ENCODE assay signal across 13 cellular contexts in genomic region chr15:100653608-100654007, GRCh38. TPM values are rescaled to one million over a fixed set of nuclear protein-coding genes. Genes with fewer than 3 reads are reported as not detected.
DNase-seq lines count a peak whose midpoint lies in the region; ATAC-seq and TF ChIP-seq lines count a peak whose summit lies in the region.
"Had no signal": no experiment of that assay in that cellular context is flagged by ENCODE, and none has a peak within 500 bp of the region (broad histone marks: within the 10 kb centered on the region; RNA-seq: fewer than 3 reads in every experiment).

No MANE protein-coding gene starts in this region.

- intact Hi-C loops in left ventricle myocardium superior (cut with micrococcal nuclease): no loop called here

- no peak overlapping the region for H3K4me3 Mint-ChIP-seq in activated T-cell treated with anti-CD3 and anti-CD28 coated beads, Interleukin-2, amount 50 U/mL, for 72 hours
- H3K4me3 Mint-ChIP-seq in activated T-cell treated with anti-CD3 and anti-CD28 coated beads, Interleukin-2, amount 50 U/mL, for 4 hours: no peak overlapping the region
- no peak overlapping the region for H3K4me3 Mint-ChIP-seq in chondrocyte (ENCODE audit: unreplicated experiment)
- H3K4me3 Mint-ChIP-seq in stimulated activated naive B cell treated with anti-CD40 and anti-IgM and Interleukin-4, amounts not matched to agents 10 μg/mL and 1 μg/mL and 100 μg/mL, for 72 hours: no peak overlapping the region
- H3K4me3 Mint-ChIP-seq: GM23338, IgD-negative memory B cell had no signal

- no peaks in the 10 kb centered on the region for H3K9me3 Mint-ChIP-seq in activated T-cell treated with anti-CD3 and anti-CD28 coated beads, Interleukin-2, amount 50 U/mL, for 72 hours
- no peaks in the 10 kb centered on the region for H3K9me3 Mint-ChIP-seq in activated T-cell treated with anti-CD3 and anti-CD28 coated beads, Interleukin-2, amount 50 U/mL, for 4 hours
- no peaks in the 10 kb centered on the region for H3K9me3 Mint-ChIP-seq in chondrocyte (ENCODE audit: low read depth)
- no peaks in the 10 kb centered on the region for H3K9me3 Mint-ChIP-seq in stimulated activated naive B cell treated with anti-CD40 and anti-IgM and Interleukin-4, amounts not matched to agents 10 μg/mL and 1 μg/mL and 100 μg/mL, for 72 hours
- H3K9me3 Mint-ChIP-seq: GM23338, IgD-negative memory B cell had no signal

- peak overlapping the region; percentile 7 for H3K27ac Mint-ChIP-seq in activated T-cell treated with anti-CD3 and anti-CD28 coated beads, Interleukin-2, amount 50 U/mL, for 72 hours
- H3K27ac Mint-ChIP-seq in chondrocyte (ENCODE audit: unreplicated experiment): peak overlapping the region; percentile 37
- H3K27ac Mint-ChIP-seq in stimulated activated naive B cell treated with anti-CD40 and anti-IgM and Interleukin-4, amounts not matched to agents 10 μg/mL and 1 μg/mL and 100 μg/mL, for 72 hours: peak overlapping the region; percentile 42
- H3K27ac Mint-ChIP-seq: GM23338 had no signal

- TF ChIP-seq CTCF in chondrocyte (IDR thresholded peaks at IDR 0.05): no peak

- no peaks in the 10 kb centered on the region for H3K4me1 Mint-ChIP-seq in activated T-cell treated with anti-CD3 and anti-CD28 coated beads, Interleukin-2, amount 50 U/mL, for 72 hours (ENCODE audit: low read depth)
- H3K4me1 Mint-ChIP-seq in activated T-cell treated with anti-CD3 and anti-CD28 coated beads, Interleukin-2, amount 50 U/mL, for 4 hours (ENCODE audit: low read depth): no peaks in the 10 kb centered on the region
- H3K4me1 Mint-ChIP-seq in chondrocyte (ENCODE audit: low read depth): peaks cover 17% of the 10 kb centered on the region
- peaks cover 8 to 9% of the 10 kb centered on the region in 2 donors for H3K4me1 Mint-ChIP-seq in stimulated activated naive B cell treated with anti-CD40 and anti-IgM and Interleukin-4, amounts not matched to agents 10 μg/mL and 1 μg/mL and 100 μg/mL, for 72 hours

- peaks cover 0 to 3% of the 10 kb centered on the region in 2 donors for H3K36me3 Mint-ChIP-seq in activated T-cell treated with anti-CD3 and anti-CD28 coated beads, Interleukin-2, amount 50 U/mL, for 72 hours (ENCODE audit: insufficient read depth in 2 of 2)
- peaks cover 4% of the 10 kb centered on the region for H3K36me3 Mint-ChIP-seq in activated T-cell treated with anti-CD3 and anti-CD28 coated beads, Interleukin-2, amount 50 U/mL, for 4 hours (ENCODE audit: insufficient read depth)
- H3K36me3 Mint-ChIP-seq in chondrocyte (ENCODE audit: low read depth): peaks cover 2% of the 10 kb centered on the region
- peaks cover 10 to 14% of the 10 kb centered on the region in 2 donors for H3K36me3 Mint-ChIP-seq in stimulated activated naive B cell treated with anti-CD40 and anti-IgM and Interleukin-4, amounts not matched to agents 10 μg/mL and 1 μg/mL and 100 μg/mL, for 72 hours

- no peak for ATAC-seq in activated T-cell treated with anti-CD3 and anti-CD28 coated beads, Interleukin-2, amount 50 U/mL, for 72 hours (replicated peaks in 1 of 2)
- ATAC-seq in activated T-cell treated with anti-CD3 and anti-CD28 coated beads, Interleukin-2, amount 50 U/mL, for 4 hours: no peak
- ATAC-seq in left ventricle myocardium superior: peak; percentile 51
- ATAC-seq in stimulated activated naive B cell treated with anti-CD40 and anti-IgM and Interleukin-4, amounts not matched to agents 10 μg/mL and 1 μg/mL and 100 μg/mL, for 72 hours (replicated peaks): no peak
- ATAC-seq: GM23338 had no signal

- DNase-seq in activated T-cell treated with anti-CD3 and anti-CD28 coated beads, Interleukin-2, amount 50 U/mL, for 72 hours: no peak
- DNase-seq in activated T-cell treated with anti-CD3 and anti-CD28 coated beads, Interleukin-2, amount 50 U/mL, for 4 hours: no peak
- DNase-seq in chondrocyte (ENCODE audit: low spot score) (no peak), left ventricle myocardium superior (no peak), COLO829 (ENCODE audit: low spot score) (no peak), iPS-NIHi7 (ENCODE audit: extremely low spot score) (no peak)
- DNase-seq in stimulated activated naive B cell treated with anti-CD40 and anti-IgM and Interleukin-4, amounts not matched to agents 10 μg/mL and 1 μg/mL and 100 μg/mL, for 72 hours: no peak
- DNase-seq: AML-193, Calu3, DMS79, H7 had no signal

- no peaks in the 10 kb centered on the region for H3K27me3 Mint-ChIP-seq in activated T-cell treated with anti-CD3 and anti-CD28 coated beads, Interleukin-2, amount 50 U/mL, for 72 hours (ENCODE audit: low read depth)
- H3K27me3 Mint-ChIP-seq in activated T-cell treated with anti-CD3 and anti-CD28 coated beads, Interleukin-2, amount 50 U/mL, for 4 hours (ENCODE audit: low read depth): no peaks in the 10 kb centered on the region
- no peaks in the 10 kb centered on the region for H3K27me3 Mint-ChIP-seq in chondrocyte (ENCODE audit: low read depth)
- no peaks in the 10 kb centered on the region for H3K27me3 Mint-ChIP-seq in stimulated activated naive B cell treated with anti-CD40 and anti-IgM and Interleukin-4, amounts not matched to agents 10 μg/mL and 1 μg/mL and 100 μg/mL, for 72 hours
- H3K27me3 Mint-ChIP-seq: IgD-negative memory B cell had no signal

RNA-seq across cellular contexts. Expression of gene ASB7, which starts 51.2 kb away (rescaled TPM):
- 10 to 100 TPM; 35.7 TPM for total RNA-seq in activated T-cell treated with anti-CD3 and anti-CD28 coated beads, Interleukin-2, amount 50 U/mL, for 72 hours
- 10 to 100 TPM; 12.1 to 16.0 (median 15.5) TPM for total RNA-seq in activated T-cell treated with anti-CD3 and anti-CD28 coated beads, Interleukin-2, amount 50 U/mL, for 4 hours
- 10.8 to 13.1 TPM (median 12.2 TPM) in 3 replicates for total RNA-seq in chondrocyte
- total RNA-seq in left ventricle myocardium superior: 6.8 TPM

RNA-seq across cellular contexts. Expression of gene LINS1, which starts 51.6 kb away (rescaled TPM):
- total RNA-seq in activated T-cell treated with anti-CD3 and anti-CD28 coated beads, Interleukin-2, amount 50 U/mL, for 72 hours: 10 to 100 TPM; 41.6 to 51.2 TPM
- 10 to 100 TPM; 47.9 to 56.7 (median 51.9) TPM for total RNA-seq in activated T-cell treated with anti-CD3 and anti-CD28 coated beads, Interleukin-2, amount 50 U/mL, for 4 hours
- 7.2 to 15.7 TPM (median 9.3 TPM) in 3 replicates for total RNA-seq in chondrocyte
- total RNA-seq in left ventricle myocardium superior: 7.7 TPM
